ENCODE assay signal across 8 cellular contexts in genomic region chr1:116570358-116571214, GRCh38. TPM values are rescaled to one million over a fixed set of nuclear protein-coding genes. Genes with fewer than 3 reads are reported as not detected.
DNase-seq lines count a peak whose midpoint lies in the region; ATAC-seq and TF ChIP-seq lines count a peak whose summit lies in the region.

A gene with protein sequence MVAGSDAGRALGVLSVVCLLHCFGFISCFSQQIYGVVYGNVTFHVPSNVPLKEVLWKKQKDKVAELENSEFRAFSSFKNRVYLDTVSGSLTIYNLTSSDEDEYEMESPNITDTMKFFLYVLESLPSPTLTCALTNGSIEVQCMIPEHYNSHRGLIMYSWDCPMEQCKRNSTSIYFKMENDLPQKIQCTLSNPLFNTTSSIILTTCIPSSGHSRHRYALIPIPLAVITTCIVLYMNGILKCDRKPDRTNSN (minus strand): TSS chr1:116571026. CDS start chr1:116570972, 54 bp downstream.

- peak; percentile 62 for TF ChIP-seq CTCF in endothelial cell (IDR thresholded peaks at IDR 0.05; ENCODE audit: unreplicated experiment)

- DNase-seq in COLO829 (ENCODE audit: low spot score) (peak; percentile 67), NT2/D1 (ENCODE audit: low read depth, low spot score) (peak; percentile 84), endothelial cell (ENCODE audit: low spot score) (peak; percentile 86), midbrain (lab: John Stamatoyannopoulos, UW) (peak; percentile 83)
- peak; percentile 61 for DNase-seq in activated CD8-positive, alpha-beta memory T cell treated with anti-CD3 and anti-CD28 coated beads, Interleukin-2, amount 50 U/mL, for 24 hours (ENCODE audit: extremely low read depth)
- DNase-seq in stimulated activated CD8-positive, alpha-beta memory T cell treated with anti-CD3 and anti-CD28 coated beads, Interleukin-2, amount 100 ng/mL, for 1 hour (ENCODE audit: low read depth in 2 of 2), result peak; percentile 66 to 71

- ATAC-seq in GM19397 (IDR thresholded peaks at IDR 0.05; ENCODE audit: unreplicated experiment) (peak; percentile 69), HG03565 (IDR thresholded peaks at IDR 0.05; ENCODE audit: unreplicated experiment) (peak; percentile 40)

- peak within 1 kb of the TSS; percentile 81 for H3K9ac ChIP-seq in NT2/D1 (ENCODE audit: insufficient read length, low read depth)

- H3K27ac Mint-ChIP-seq in endothelial cell (ENCODE audit: unreplicated experiment), result peak within 1 kb of the TSS; percentile 85

- peaks cover 5% of the 10 kb centered on the region for H3K36me3 ChIP-seq in NT2/D1 (ENCODE audit: insufficient read depth, insufficient read length, low read length)

- peaks cover 3% of the 10 kb centered on the region for H3K36me3 Mint-ChIP-seq in endothelial cell (ENCODE audit: low read depth, unreplicated experiment)

- H3K27me3 Mint-ChIP-seq in endothelial cell (ENCODE audit: unreplicated experiment), result peaks cover 6% of the 10 kb centered on the region

- peak within 1 kb of the TSS; percentile 72 for H3K4me3 ChIP-seq in NT2/D1 (ENCODE audit: insufficient read length, low read depth)

- no peaks in the 10 kb centered on the region for H3K9me3 ChIP-seq in NT2/D1 (ENCODE audit: insufficient read depth, low read length)

- H3K4me1 Mint-ChIP-seq in endothelial cell (ENCODE audit: unreplicated experiment), result peaks cover 18% of the 10 kb centered on the region

- H3K27me3 ChIP-seq in NT2/D1 (ENCODE audit: insufficient read depth, insufficient read length), result peaks cover 5% of the 10 kb centered on the region

- H3K9me3 Mint-ChIP-seq in endothelial cell (ENCODE audit: unreplicated experiment), result no peaks in the 10 kb centered on the region

- H3K4me3 Mint-ChIP-seq in endothelial cell (ENCODE audit: unreplicated experiment), result peak within 1 kb of the TSS; percentile 94

- peaks cover 19% of the 10 kb centered on the region for H3K4me1 ChIP-seq in NT2/D1 (ENCODE audit: insufficient read depth, insufficient read length)

RNA-seq across cellular contexts. Expression of the gene that starts here (rescaled TPM):
- 9.0 TPM for total RNA-seq in endothelial cell (ENCODE audit: unreplicated experiment)

Comparison
In these comparisons a context has a peak if more than half of its experiments do, and no peak if none do; other contexts are left out.
1. Peak in every context shown above with its lines: DNase-seq, ATAC-seq and H3K4me3 ChIP-seq.